Comparison of ENCODE assay signal across 8 cellular contexts in genomic region chr15:55407631-55407948, GRCh38. TPM values are rescaled to one million over a fixed set of nuclear protein-coding genes. Genes with fewer than 3 reads are reported as not detected.
A peak's percentile ranks its signal among the peaks of the same experiment; 100 is the strongest.
DNase-seq lines count a peak whose midpoint lies in the region; ATAC-seq and TF ChIP-seq lines count a peak whose summit lies in the region.

No MANE protein-coding gene starts in this region.

- TF ChIP-seq RAD21 in HCT116 (IDR thresholded peaks at IDR 0.05; ENCODE audit: low read depth) = no peak

- POLR2A ChIA-PET in HCT116 (lab: Charles Lee) = interaction anchor here (1.3 to 2.0 kb wide), 2 partner anchors 89 to 211 kb away, joined by 3 to 9 read pairs; partner anchors contain the start of genes PIGB, PIGBOS1 and RSL24D1

- no peak for TF ChIP-seq POLR2A in HCT116 (IDR thresholded peaks at IDR 0.05; ENCODE audit: borderline replicate concordance, extremely low read depth, insufficient read depth, insufficient read length)

- H4K20me1 ChIP-seq in DOHH2 (ENCODE audit: control insufficient read depth, insufficient read depth, low read depth, low read length) (no peaks in the 10 kb centered on the region), HCT116 (ENCODE audit: insufficient read depth) (no peaks in the 10 kb centered on the region)

- peaks cover 22 to 43% (median 36%) of the 10 kb centered on the region in 3 donors for H3K4me1 Mint-ChIP-seq in naive B cell

- H3K27ac ChIP-seq in DOHH2 (ENCODE audit: low read depth, low read length) (no peak overlapping the region), HCT116 (ENCODE audit: low read depth, low read length) (peak overlapping the region; percentile 66), RWPE2 (ENCODE audit: poor library complexity, severe bottlenecking) (peak overlapping the region; percentile 35)

- RAD21 ChIA-PET in HCT116 (lab: Charles Lee; ENCODE audit: low non-redundant PET in 1 of 2, low total read pairs in 2 of 2, uncharacterized antibody in 2 of 2, unreplicated experiment in 2 of 2) = interaction anchor here in 1 of 2 experiments (1.4 kb wide), 1 partner anchor 90 kb away, joined by 3 read pairs; no protein-coding TSS in a partner anchor

- H3K4me3 Mint-ChIP-seq in naive B cell = peak overlapping the region; percentile 90 to 98 (median 94)

- H3K36me3 ChIP-seq in DOHH2 (ENCODE audit: control insufficient read depth, low read length) = no peaks in the 10 kb centered on the region
- H3K36me3 ChIP-seq in HCT116 (ENCODE audit: control insufficient read depth in 1 of 2, insufficient read depth in 2 of 2, low read length in 2 of 2) = no peaks in the 10 kb centered on the region
- no peaks in the 10 kb centered on the region for H3K36me3 ChIP-seq in RWPE2 (ENCODE audit: low read depth)
- no peaks in the 10 kb centered on the region for H3K36me3 ChIP-seq in endocrine pancreas (ENCODE audit: control insufficient read depth, insufficient read depth, low read length)

- intact Hi-C loops in HCT116 (cut with micrococcal nuclease) = no loop called here

- no peaks in the 10 kb centered on the region for H3K9me3 ChIP-seq in DOHH2 (ENCODE audit: control insufficient read depth, insufficient read depth, low read length)
- no peaks in the 10 kb centered on the region for H3K9me3 ChIP-seq in HCT116 (ENCODE audit: control insufficient read depth in 1 of 2, insufficient read depth in 1 of 2, low read depth in 1 of 2, low read length in 2 of 2)
- no peaks in the 10 kb centered on the region for H3K9me3 ChIP-seq in RWPE2 (ENCODE audit: severe bottlenecking)
- H3K9me3 ChIP-seq in endocrine pancreas (ENCODE audit: control insufficient read depth, low read length) = no peaks in the 10 kb centered on the region

- no peak for DNase-seq in HCT116 (ENCODE audit: low read depth, low spot score)
- no peak for DNase-seq in RWPE2 (ENCODE audit: low spot score)
- DNase-seq in naive B cell = no peak
- no peak for DNase-seq in glomerular visceral epithelial cell (ENCODE audit: extremely low spot score)
- DNase-seq in GM19238 (ENCODE audit: insufficient read length, low spot score) = no peak
- DNase-seq in activated CD4-positive, alpha-beta T cell treated with anti-CD3 and anti-CD28 coated beads, Interleukin-2, amount 50 U/mL, for 48 hours = no peak

- TF ChIP-seq CTCF in DOHH2 (IDR thresholded peaks at IDR 0.05; ENCODE audit: low read depth, low read length, poor library complexity, severe bottlenecking) (no peak), HCT116 (IDR thresholded peaks at IDR 0.05 in 2 of 3, conservative IDR thresholded peaks at IDR 0.05 in 1 of 3; ENCODE audit: borderline replicate concordance in 1 of 3, insufficient read depth in 1 of 3, low read depth in 2 of 3, low read length in 2 of 3) (no peak), RWPE2 (IDR thresholded peaks at IDR 0.05; ENCODE audit: poor library complexity, severe bottlenecking) (no peak)

- H3K4me2 ChIP-seq in DOHH2 (ENCODE audit: low read length) = peak overlapping the region; percentile 92
- peak overlapping the region; percentile 71 for H3K4me2 ChIP-seq in HCT116 (ENCODE audit: low read length)

- ATAC-seq in HCT116 (peak; percentile 2), RWPE2 (ENCODE audit: low read depth) (no peak; the same call in 1 of the 3 replicates), naive B cell (ENCODE audit: low read depth in 2 of 2) (no peak)

- H3K9me2 ChIP-seq in DOHH2 (replicated peaks; ENCODE audit: control insufficient read depth, low read length) = no peaks in the 10 kb centered on the region
- H3K9me2 ChIP-seq in HCT116 (ENCODE audit: insufficient read depth) = no peaks in the 10 kb centered on the region

- H3K9ac ChIP-seq in HCT116 (ENCODE audit: low read length) = peak overlapping the region; percentile 51
- H3K9ac ChIP-seq in endocrine pancreas (ENCODE audit: control insufficient read depth, insufficient read depth, low read length) = peak overlapping the region; percentile 94

- H3K9me3 Mint-ChIP-seq in naive B cell = no peaks in the 10 kb centered on the region

- CTCF ChIA-PET in HCT116 (lab: Charles Lee) = interaction anchor here (1.0 to 2.4 kb wide), 9 partner anchors 11 to 439 kb away, joined by 3 to 21 read pairs (median 5); partner anchors contain the start of genes PIGB, PIGBOS1 and RSL24D1

- peak overlapping the region; percentile 95 to 98 (median 96) for H3K27ac Mint-ChIP-seq in naive B cell

- H2AFZ ChIP-seq in HCT116 (ENCODE audit: low read depth, low read length, poor library complexity, severe bottlenecking) = peak overlapping the region; percentile 8

- H3K79me2 ChIP-seq in DOHH2 (ENCODE audit: control insufficient read depth, low read length) (peaks cover 3% of the 10 kb centered on the region; the same call in 1 of the 2 replicates), HCT116 (ENCODE audit: insufficient read depth, low read length) (no peaks in the 10 kb centered on the region)

- no peaks in the 10 kb centered on the region for H3K36me3 Mint-ChIP-seq in naive B cell

- H3K4me3 ChIP-seq in DOHH2 (ENCODE audit: low read length) (peak overlapping the region; percentile 87), HCT116 (replicated peaks in 1 of 2; ENCODE audit: low read depth in 1 of 2, low read length in 2 of 2) (peak overlapping the region; percentile 63 to 65), RWPE2 (ENCODE audit: severe bottlenecking) (peak overlapping the region; percentile 69), endocrine pancreas (ENCODE audit: control insufficient read depth, insufficient read depth, low read length) (peak overlapping the region; percentile 88)

- H3K27me3 Mint-ChIP-seq in naive B cell = no peaks in the 10 kb centered on the region

- H3K27me3 ChIP-seq in DOHH2 (ENCODE audit: control insufficient read depth, low read length) = no peaks in the 10 kb centered on the region
- H3K27me3 ChIP-seq in HCT116 (ENCODE audit: insufficient read depth, low read length) = no peaks in the 10 kb centered on the region
- no peaks in the 10 kb centered on the region for H3K27me3 ChIP-seq in RWPE2 (ENCODE audit: insufficient read depth, poor library complexity, severe bottlenecking)
- no peaks in the 10 kb centered on the region for H3K27me3 ChIP-seq in endocrine pancreas (ENCODE audit: control insufficient read depth, insufficient read depth, low read length)

- no TSS peak for BruUV-seq in HCT116 (replicated peaks; lab: Mats Ljungman, UMichigan)

- H3F3A ChIP-seq in DOHH2 (ENCODE audit: control insufficient read depth, insufficient read depth) = peaks cover 2% of the 10 kb centered on the region; the same call in 1 of the 2 replicates

- H3K4me1 ChIP-seq in DOHH2 (ENCODE audit: control insufficient read depth, low read length) (peaks cover 31% of the 10 kb centered on the region), HCT116 (ENCODE audit: control insufficient read depth in 1 of 2, insufficient read depth in 2 of 2, low read length in 2 of 2) (peaks cover 0 to 6% of the 10 kb centered on the region in 2 experiments; a peak in 3 of 4 replicates), RWPE2 (ENCODE audit: insufficient read depth, poor library complexity, severe bottlenecking) (peaks cover 4% of the 10 kb centered on the region), endocrine pancreas (ENCODE audit: control insufficient read depth, insufficient read depth, low read length) (peaks cover 13% of the 10 kb centered on the region)

TF ChIP-seq in HCT116, 20 proteins besides CTCF, POLR2A, EP300 and RAD21 (continues in another document):
- TF ChIP-seq MAX (IDR thresholded peaks at IDR 0.05) = no peak
- no peak for TF ChIP-seq YY1 (IDR thresholded peaks at IDR 0.05; ENCODE audit: extremely low read depth, insufficient replicate concordance, low read depth, low read length)
- TF ChIP-seq CEBPB (IDR thresholded peaks at IDR 0.05; ENCODE audit: low read depth) = no peak
- no peak for TF ChIP-seq SIN3A (IDR thresholded peaks at IDR 0.05; ENCODE audit: low read depth)
- no peak for TF ChIP-seq ZNF274 (IDR thresholded peaks at IDR 0.05; ENCODE audit: low read depth, low read length)
- TF ChIP-seq EZH2phosphoT487 (IDR thresholded peaks at IDR 0.05; ENCODE audit: borderline replicate concordance) = no peak
- TF ChIP-seq TCF7L2 (IDR thresholded peaks at IDR 0.05; ENCODE audit: borderline replicate concordance, extremely low read depth, insufficient read depth, insufficient read length) = no peak
- TF ChIP-seq ELF1 (IDR thresholded peaks at IDR 0.05; ENCODE audit: borderline replicate concordance, low read depth) = no peak
- TF ChIP-seq SRF (IDR thresholded peaks at IDR 0.05; ENCODE audit: low read depth) = no peak
- TF ChIP-seq EZH2 (IDR thresholded peaks at IDR 0.05) = no peak
- TF ChIP-seq ATF3 (IDR thresholded peaks at IDR 0.05) = no peak
- TF ChIP-seq JUND (IDR thresholded peaks at IDR 0.05) = no peak
- TF ChIP-seq POLR2AphosphoS5 (IDR thresholded peaks at IDR 0.05; ENCODE audit: low read depth, low read length) = no peak
- no peak for TF ChIP-seq ZBTB33 (IDR thresholded peaks at IDR 0.05; ENCODE audit: extremely low read depth, insufficient replicate concordance, low read length)
- no peak for TF ChIP-seq CBX3 (IDR thresholded peaks at IDR 0.05; ENCODE audit: low read depth)

RNA-seq across cellular contexts. Expression of gene CCPG1, which starts 0.6 kb away (rescaled TPM):
- total RNA-seq in HCT116 (2021; ENCODE audit: unreplicated experiment) = 8.5 TPM
- polyA plus RNA-seq in HCT116 (2012) = 7.7 and 9.5 TPM in 2 replicates
- 10 to 100 TPM; 21.1 to 44.1 (median 29.9) TPM for polyA plus RNA-seq in naive B cell (ENCODE audit: low read depth in 6 of 6)

RNA-seq across cellular contexts. Expression of gene PIERCE2, which starts 0.7 kb away (rescaled TPM):
- total RNA-seq in HCT116 (2021; ENCODE audit: unreplicated experiment) = 2.0 TPM
- 0.85 and 1.8 TPM in 2 replicates for polyA plus RNA-seq in HCT116 (2012)
- 1 to 10 TPM; 1.8 to 4.6 (median 2.6) TPM for polyA plus RNA-seq in naive B cell (ENCODE audit: low read depth in 6 of 6)
